In genomic region chr22:42604403-42604802, GRCh38 we compare ENCODE assay signal across 19 cellular contexts. TPM values are rescaled to one million over a fixed set of nuclear protein-coding genes. Genes with fewer than 3 reads are reported as not detected.
DNase-seq lines count a peak whose midpoint lies in the region; ATAC-seq and TF ChIP-seq lines count a peak whose summit lies in the region.
"Had no signal": no experiment of that assay in that cellular context is flagged by ENCODE, and none has a peak within 500 bp of the region (broad histone marks: within the 10 kb centered on the region; RNA-seq: fewer than 3 reads in every experiment).

No MANE protein-coding gene starts in this region.

- H3K36me3 ChIP-seq in breast epithelium (no peaks in the 10 kb centered on the region), left lung (peaks cover 0 to 62% of the 10 kb centered on the region in 2 donors), thyroid gland (peaks cover 17 to 22% of the 10 kb centered on the region in 2 donors), SJCRH30 (peaks cover 63% of the 10 kb centered on the region)
- H3K36me3 ChIP-seq: uterus had no signal

- peaks cover 73% of the 10 kb centered on the region for H3K36me3 Mint-ChIP-seq in MCF 10A (ENCODE audit: insufficient read depth, unreplicated experiment)

- no peaks in the 10 kb centered on the region for H3K27me3 Mint-ChIP-seq in MCF 10A (ENCODE audit: insufficient read depth, unreplicated experiment)
- H3K27me3 Mint-ChIP-seq: dendritic cell treated with granulocyte-macrophage colony-stimulating factor and Interleukin-4, amounts not matched to agents 40 ng/mL and 50 ng/mL, for 4 days had no signal

- H3K4me1 Mint-ChIP-seq in MCF 10A (ENCODE audit: insufficient read depth, unreplicated experiment), result peaks cover 10% of the 10 kb centered on the region

- H3K9me3 ChIP-seq in breast epithelium (no peaks in the 10 kb centered on the region), left lung (no peaks in the 10 kb centered on the region), thyroid gland (no peaks in the 10 kb centered on the region), SJCRH30 (replicated peaks) (no peaks in the 10 kb centered on the region)
- H3K9me3 ChIP-seq: A549, uterus had no signal

- H3K27ac ChIP-seq in breast epithelium, result peak overlapping the region; percentile 66 to 86
- peak overlapping the region; percentile 43 to 57 for H3K27ac ChIP-seq in left lung
- H3K27ac ChIP-seq in thyroid gland, result peak overlapping the region; percentile 46 to 62 (median 59)
- H3K27ac ChIP-seq in SJCRH30, result no peak overlapping the region
- H3K27ac ChIP-seq: A549, uterus had no signal

- CTCF ChIA-PET in MCF 10A (lab: Yijun Ruan, JAX), result interaction anchor here (0.8 kb wide), 1 partner anchor 242 kb away, joined by 4 read pairs; no protein-coding TSS in a partner anchor

- H3K4me1 ChIP-seq in breast epithelium (peaks cover 9 to 12% of the 10 kb centered on the region in 2 donors), left lung (peaks cover 18 to 55% of the 10 kb centered on the region in 2 donors), thyroid gland (peaks cover 54 to 75% of the 10 kb centered on the region in 2 donors), SJCRH30 (peaks cover 10% of the 10 kb centered on the region)

- H3K9me3 Mint-ChIP-seq in MCF 10A (ENCODE audit: unreplicated experiment), result no peaks in the 10 kb centered on the region
- H3K9me3 Mint-ChIP-seq: CD8-positive, alpha-beta T cell; dendritic cell treated with granulocyte-macrophage colony-stimulating factor and Interleukin-4, amounts not matched to agents 40 ng/mL and 50 ng/mL, for 4 days had no signal

- WGBS in thyroid gland, 2 donors, result 32 to 41% methylated on average over 3 of the region's 3 CpGs

- TF ChIP-seq CTCF in breast epithelium (IDR thresholded peaks at IDR 0.05), result no peak
- no peak for TF ChIP-seq CTCF in MCF 10A (IDR thresholded peaks at IDR 0.05; ENCODE audit: unreplicated experiment)
- no peak for TF ChIP-seq CTCF in choroid plexus epithelial cell (conservative IDR thresholded peaks at IDR 0.05; ENCODE audit: low read depth, low read length)
- TF ChIP-seq CTCF in left lung (IDR thresholded peaks at IDR 0.05), result no peak
- no peak for TF ChIP-seq CTCF in thyroid gland (IDR thresholded peaks at IDR 0.05)

- H3K27me3 ChIP-seq in breast epithelium (no peaks in the 10 kb centered on the region), left lung (no peaks in the 10 kb centered on the region), thyroid gland (no peaks in the 10 kb centered on the region), SJCRH30 (no peaks in the 10 kb centered on the region)
- H3K27me3 ChIP-seq: uterus had no signal

- no peak overlapping the region for H3K4me3 Mint-ChIP-seq in MCF 10A (ENCODE audit: unreplicated experiment)
- H3K4me3 Mint-ChIP-seq: CD8-positive, alpha-beta T cell; dendritic cell treated with granulocyte-macrophage colony-stimulating factor and Interleukin-4, amounts not matched to agents 40 ng/mL and 50 ng/mL, for 4 days had no signal

- no peak overlapping the region for H3K27ac Mint-ChIP-seq in MCF 10A (ENCODE audit: low read depth, unreplicated experiment)
- H3K27ac Mint-ChIP-seq: CD8-positive, alpha-beta T cell; dendritic cell treated with granulocyte-macrophage colony-stimulating factor and Interleukin-4, amounts not matched to agents 40 ng/mL and 50 ng/mL, for 4 days had no signal

- POLR2A ChIA-PET in MCF 10A (lab: Yijun Ruan, JAX), result no interaction called here

- intact Hi-C loops in breast epithelium (cut with DNase I; ENCODE audit: low total_unique reads) (no loop called here), MCF 10A (cut with micrococcal nuclease) (no loop called here), left lung (cut with DNase I) (no loop called here), thyroid gland (cut with DNase I) (no loop called here)

- ATAC-seq in left lung, result peak; percentile 72
- ATAC-seq: A549; CD8-positive, alpha-beta T cell had no signal

- no TSS peak for BruUV-seq in MCF 10A (replicated peaks; lab: Mats Ljungman, UMichigan)

- peak in 1 of 2 donors; percentile 73 for DNase-seq in breast epithelium (ENCODE audit: low spot score in 2 of 2)
- DNase-seq in MCF 10A (ENCODE audit: unreplicated experiment), result no peak
- peak; percentile 59 for DNase-seq in choroid plexus epithelial cell (ENCODE audit: low read depth)
- DNase-seq in left lung, result no peak
- DNase-seq in thyroid gland, result peak; percentile 87 to 92
- no peak for DNase-seq in mesenteric fat pad (ENCODE audit: low spot score)
- no peak for DNase-seq in SJCRH30
- no peak for DNase-seq in DMS79 (lab: John Stamatoyannopoulos, UW)
- DNase-seq: activated effector memory CD4-positive, alpha-beta T cell treated with Interleukin-2 at 50 U/mL for 16 hours; CD8-positive, alpha-beta T cell; Kasumi-1; NCI-H1417 treated with DMSO at 0.1 percent for 48 hours; stimulated activated naive CD4-positive, alpha-beta T cell; uterus had no signal

- H3K4me3 ChIP-seq in breast epithelium (no peak overlapping the region), choroid plexus epithelial cell (ENCODE audit: low read depth, low read length) (no peak overlapping the region), left lung (no peak overlapping the region), thyroid gland (replicated peaks in 1 of 3) (no peak overlapping the region), SJCRH30 (no peak overlapping the region)
- H3K4me3 ChIP-seq: A549, uterus had no signal

- no peak for TF ChIP-seq POLR2A in breast epithelium (IDR thresholded peaks at IDR 0.05)
- TF ChIP-seq POLR2A in thyroid gland (IDR thresholded peaks at IDR 0.05), result no peak

RNA-seq across cellular contexts. Expression of gene POLDIP3, which starts 10.3 kb away (rescaled TPM):
- total RNA-seq in breast epithelium (10 to 100 TPM; 33.1 to 52.8 (median 38.3) TPM), MCF 10A (2022) (49.7 and 51.3 TPM in 2 replicates), left lung (10 to 100 TPM; 56.6 to 61.6 TPM), thyroid gland (10 to 100 TPM; 46.1 to 55.4 (median 49.8) TPM), mesenteric fat pad (38.2 TPM)
- total RNA-seq in SJCRH30 (2014; rRNA removed; shearing (Covaris generic)), result 74.8 and 75.8 TPM in 2 replicates

RNA-seq across cellular contexts. Expression of gene ATP5MGL, which starts 36.0 kb away (rescaled TPM):
- total RNA-seq in breast epithelium (under 1 TPM in 1 of 3 donors, not detected in 2; 0.73 TPM), MCF 10A (2022) (0.83 and 1.1 TPM in 2 replicates), left lung (1 to 10 TPM in 1 of 2 donors, under 1 TPM in 1; 0.60 to 1.2 TPM), thyroid gland (not detected), mesenteric fat pad (3.2 TPM)
- total RNA-seq in SJCRH30 (2014; rRNA removed; shearing (Covaris generic)), result 0.51 and 1.2 TPM in 2 replicates
- total RNA-seq: epithelial cell of proximal tubule, G401, RPMI7951 had no signal

RNA-seq across cellular contexts. Expression of gene CYB5R3, which starts 44.8 kb away (rescaled TPM):
- total RNA-seq in breast epithelium, result 100 to 1,000 TPM in 1 of 3 donors, 10 to 100 TPM in 2; 56.5 to 248 (median 87.5) TPM
- total RNA-seq in MCF 10A (2022), result 104 and 114 TPM in 2 replicates
- 100 to 1,000 TPM; 250 to 265 TPM for total RNA-seq in left lung
- total RNA-seq in thyroid gland, result 100 to 1,000 TPM in 1 of 4 donors, 10 to 100 TPM in 3; 52.6 to 120 (median 75.5) TPM
- 490 TPM for total RNA-seq in mesenteric fat pad
- 71.1 and 73.9 TPM in 2 replicates for total RNA-seq in SJCRH30 (2014; rRNA removed; shearing (Covaris generic))

RNA-seq across cellular contexts. Expression of gene SERHL2, which starts 50.6 kb away (rescaled TPM):
- total RNA-seq in breast epithelium (10 to 100 TPM in 2 of 3 donors, 1 to 10 TPM in 1; 1.3 to 64.2 (median 16.7) TPM), MCF 10A (2022) (0.75 TPM in 1 of 2 replicates, not detected in the other), left lung (1 to 10 TPM; 2.1 to 3.0 TPM), thyroid gland (1 to 10 TPM in 2 of 4 donors, under 1 TPM in 1, not detected in 1; 0.83 to 5.1 (median 3.1) TPM), mesenteric fat pad (1.00 TPM)
- 6.9 and 7.2 TPM in 2 replicates for total RNA-seq in SJCRH30 (2014; rRNA removed; shearing (Covaris generic))
- total RNA-seq: G401 had no signal

Comparison
In these comparisons a context has a peak if more than half of its experiments do, and no peak if none do; other contexts are left out.
1. DNase-seq: peak in choroid plexus epithelial cell (single experiment) and thyroid gland (2 of 2); none in MCF 10A (single experiment), left lung (0 of 2), mesenteric fat pad (single experiment), SJCRH30 (0 of 2) and DMS79 (single experiment).